In genomic region chr1:938088-938683, GRCh38 we compare ENCODE assay signal across 9 cellular contexts. TPM values are rescaled to one million over a fixed set of nuclear protein-coding genes. Genes with fewer than 3 reads are reported as not detected.
DNase-seq lines count a peak whose midpoint lies in the region; ATAC-seq, FAIRE-seq and TF ChIP-seq lines count a peak whose summit lies in the region.
"Had no signal": no experiment of that assay in that cellular context is flagged by ENCODE, and none has a peak within 500 bp of the region (broad histone marks: within the 10 kb centered on the region; RNA-seq: fewer than 3 reads in every experiment).

No MANE protein-coding gene starts in this region.

- H3K27ac Mint-ChIP-seq in brain = peak overlapping the region in 2 of 5 experiments; percentile 68 to 86
- H3K27ac Mint-ChIP-seq: dendritic cell treated with granulocyte-macrophage colony-stimulating factor and Interleukin-4, amounts not matched to agents 40 ng/mL and 50 ng/mL, for 4 days had no signal

- H3K4me3 ChIP-seq in BJ (ENCODE audit: low read depth, low read length) (no peak overlapping the region), lower leg skin (ENCODE audit: low read depth, poor library complexity, severe bottlenecking) (no peak overlapping the region)

- H3K9me3 Mint-ChIP-seq in brain = peaks cover 0 to 6% (median 0%) of the 10 kb centered on the region in 5 experiments
- H3K9me3 Mint-ChIP-seq: dendritic cell treated with granulocyte-macrophage colony-stimulating factor and Interleukin-4, amounts not matched to agents 40 ng/mL and 50 ng/mL, for 4 days had no signal

- peak overlapping the region in 1 of 5 experiments; percentile 10 for H3K4me3 Mint-ChIP-seq in brain
- H3K4me3 Mint-ChIP-seq: dendritic cell treated with granulocyte-macrophage colony-stimulating factor and Interleukin-4, amounts not matched to agents 40 ng/mL and 50 ng/mL, for 4 days had no signal

- H3K27me3 Mint-ChIP-seq in brain = peaks cover 54% of the 10 kb centered on the region

- POLR2A ChIA-PET in BJ (lab: Charles Lee) = no interaction called here

- no peaks in the 10 kb centered on the region for H3K27me3 ChIP-seq in BJ (ENCODE audit: control insufficient read depth, insufficient read depth, low read length)

- CTCF ChIA-PET in BJ (lab: Yijun Ruan, JAX) = interaction anchor here (0.8 to 2.9 kb wide), 10 partner anchors 8 to 64 kb away, joined by 3 to 28 read pairs (median 4); partner anchors contain the start of gene NOC2L

- WGBS in lower leg skin, 2 donors = 62 to 73% methylated on average over 14 to 15 of the region's 15 CpGs

- ATAC-seq in GM21360 (IDR thresholded peaks at IDR 0.05; ENCODE audit: unreplicated experiment) = no peak

- FAIRE-seq in HTR-8/SVneo (lab: Jason Lieb, UNC) = peak; percentile 4

- intact Hi-C loops in lower leg skin (cut with DNase I; ENCODE audit: low total_unique reads) = no loop called here

- peaks cover 52% of the 10 kb centered on the region for H3K4me1 Mint-ChIP-seq in brain

- TF ChIP-seq POLR2A in lower leg skin (IDR thresholded peaks at IDR 0.05) = no peak

- H3K36me3 ChIP-seq in BJ (ENCODE audit: control insufficient read depth, insufficient read depth, low read length) = no peaks in the 10 kb centered on the region; the same call in 1 of the 2 replicates

- H3K36me3 Mint-ChIP-seq in brain = no peaks in the 10 kb centered on the region

- TF ChIP-seq CTCF in BJ (IDR thresholded peaks at IDR 0.05; ENCODE audit: insufficient read depth, low read depth, low read length) (peak; percentile 70), brain (conservative IDR thresholded peaks at IDR 0.05) (peak; percentile 33 to 36), lower leg skin (IDR thresholded peaks at IDR 0.05) (no peak)

- DNase-seq in BJ (ENCODE audit: low read depth) (no peak), HTR-8/SVneo (ENCODE audit: insufficient read length, low spot score) (no peak), lung microvascular endothelial cell (ENCODE audit: low read depth in 2 of 2) (peak; percentile 30 to 58), lower leg skin (ENCODE audit: low spot score in 2 of 2) (no peak), SIG-M5 (lab: John Stamatoyannopoulos, UW) (no peak)
- DNase-seq in effector CD8-positive, alpha-beta T cell (lab: John Stamatoyannopoulos, UW) = no peak

RNA-seq across cellular contexts. Expression of gene SAMD11, which starts 14.5 kb away (rescaled TPM):
- polyA plus RNA-seq in BJ (2011; rRNA removed) (6.3 and 10.0 TPM in 2 replicates), brain (ENCODE audit: insufficient read depth, low read depth, low replicate concordance) (2.4 TPM)
- 6.5 and 11.6 TPM in 2 replicates for polyA minus RNA-seq in BJ (2011; rRNA and poly(A)+ RNA removed)
- total RNA-seq in lung microvascular endothelial cell (not detected in 2 replicates), lower leg skin (1 to 10 TPM in 2 of 4 donors, under 1 TPM in 1, not detected in 1; 0.44 to 1.9 (median 1.7) TPM)

RNA-seq across cellular contexts. Expression of gene NOC2L, which starts 20.9 kb away (rescaled TPM):
- polyA plus RNA-seq in BJ (2011; rRNA removed) (33.7 and 49.7 TPM in 2 replicates), brain (ENCODE audit: insufficient read depth, low read depth, low replicate concordance) (85.8 TPM)
- 36.8 and 49.0 TPM in 2 replicates for polyA minus RNA-seq in BJ (2011; rRNA and poly(A)+ RNA removed)
- total RNA-seq in lung microvascular endothelial cell (51.4 and 58.3 TPM in 2 replicates), lower leg skin (10 to 100 TPM; 44.7 to 67.8 (median 59.6) TPM)

RNA-seq across cellular contexts. Expression of gene KLHL17, which starts 22.2 kb away (rescaled TPM):
- polyA plus RNA-seq in BJ (2011; rRNA removed) (6.7 and 14.7 TPM in 2 replicates), brain (ENCODE audit: insufficient read depth, low read depth, low replicate concordance) (5.6 TPM)
- 2.2 and 5.6 TPM in 2 replicates for polyA minus RNA-seq in BJ (2011; rRNA and poly(A)+ RNA removed)
- total RNA-seq in lung microvascular endothelial cell (2.2 and 3.6 TPM in 2 replicates), lower leg skin (10 to 100 TPM in 3 of 4 donors, 1 to 10 TPM in 1; 9.7 to 30.9 (median 16.3) TPM)

RNA-seq across cellular contexts. Expression of gene PLEKHN1, which starts 28.1 kb away (rescaled TPM):
- polyA plus RNA-seq in BJ (2011; rRNA removed) (0.48 and 0.88 TPM in 2 replicates), brain (ENCODE audit: insufficient read depth, low read depth, low replicate concordance) (not detected)
- 0.26 and 0.28 TPM in 2 replicates for polyA minus RNA-seq in BJ (2011; rRNA and poly(A)+ RNA removed)
- total RNA-seq in lung microvascular endothelial cell (under 0.01 and 0.22 TPM in 2 replicates), lower leg skin (100 to 1,000 TPM in 1 of 4 donors, 10 to 100 TPM in 3; 38.7 to 109 (median 45.3) TPM)

RNA-seq across cellular contexts. Expression of gene PERM1, which starts 43.7 kb away (rescaled TPM):
- polyA plus RNA-seq in BJ (2011; rRNA removed) (not detected in 2 replicates), brain (ENCODE audit: insufficient read depth, low read depth, low replicate concordance) (not detected)
- polyA minus RNA-seq in BJ (2011; rRNA and poly(A)+ RNA removed) = not detected in 2 replicates
- total RNA-seq in lung microvascular endothelial cell (not detected in 2 replicates), lower leg skin (under 1 TPM in 3 of 4 donors, not detected in 1; 0.17 to 0.46 (median 0.29) TPM)

Comparison
In these comparisons a context has a peak if more than half of its experiments do, and no peak if none do; other contexts are left out.
1. DNase-seq: peak in lung microvascular endothelial cell (2 of 2); none in BJ (single experiment), HTR-8/SVneo (single experiment), lower leg skin (0 of 2), SIG-M5 (single experiment) and effector CD8-positive, alpha-beta T cell (single experiment).
2. CTCF ChIP-seq: peak in BJ (single experiment) and brain (2 of 2); none in lower leg skin (0 of 3).